In the genomic region with DNA sequence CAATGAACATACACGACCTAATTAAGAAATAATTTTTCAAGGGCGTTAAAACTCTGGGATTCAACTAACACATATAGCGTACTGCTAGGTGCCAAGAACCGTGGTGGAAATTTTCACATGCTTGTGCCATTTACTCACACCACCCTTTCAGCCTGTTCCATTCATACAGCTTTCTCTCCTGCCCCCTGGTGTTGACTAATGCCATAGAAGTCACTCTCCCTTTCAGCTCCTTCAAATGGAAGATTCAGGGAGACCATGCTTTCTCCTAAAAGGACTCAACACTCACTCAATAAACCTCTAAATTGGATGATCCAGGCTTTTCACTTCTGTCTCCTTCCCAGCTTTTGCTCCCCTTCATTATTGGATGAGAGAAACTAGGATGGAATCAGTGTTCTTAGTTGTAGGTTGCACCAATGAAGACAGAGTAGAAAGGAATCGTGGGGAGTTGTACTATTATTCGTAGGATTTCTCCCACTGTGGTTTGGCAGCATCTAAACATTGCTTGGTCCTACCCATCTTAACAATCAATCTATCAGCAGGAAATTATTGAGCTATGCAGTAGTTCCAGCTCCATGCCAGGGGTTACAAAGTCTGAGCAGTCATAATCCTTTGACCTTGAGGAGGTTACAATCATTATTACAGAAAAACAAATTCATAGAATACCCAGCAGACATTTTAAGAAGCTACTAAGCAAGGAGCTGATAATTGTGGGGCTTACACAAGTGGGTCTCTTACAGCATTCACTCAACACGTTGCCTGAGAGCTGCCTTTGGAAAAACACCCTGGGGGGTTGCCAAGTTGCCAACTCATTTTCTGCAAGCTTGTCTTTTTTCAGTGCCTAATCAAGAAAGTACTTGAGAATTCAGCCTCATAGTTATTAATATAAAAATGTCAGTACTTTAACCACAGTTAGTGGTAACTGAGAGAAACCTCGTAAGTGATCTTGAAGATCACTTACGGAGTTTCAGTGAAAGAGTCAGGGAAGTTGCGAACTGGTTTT, we compare ENCODE assay signal across 8 cellular contexts. TPM values are rescaled to one million over a fixed set of nuclear protein-coding genes. Genes with fewer than 3 reads are reported as not detected.
A peak's percentile ranks its signal among the peaks of the same experiment; 100 is the strongest.
DNase-seq lines count a peak whose midpoint lies in the region; ATAC-seq and TF ChIP-seq lines count a peak whose summit lies in the region.

No MANE protein-coding gene starts in this region.

- in situ Hi-C loops in GM13977 (cut with MboI; ENCODE audit: low pct_unique_long_range_greater_than_20kb, low sequenced_read_pairs, unreplicated experiment) = no loop called here

- H3K4me3 ChIP-seq in AG10803 (ENCODE audit: low read length) = no peak overlapping the region

- H3K36me3 Mint-ChIP-seq in T-helper 17 cell (ENCODE audit: low read depth) = peaks cover 2% of the 10 kb centered on the region
- H3K36me3 Mint-ChIP-seq in chondrocyte (ENCODE audit: low read depth) = peaks cover 4% of the 10 kb centered on the region

- H3K4me3 Mint-ChIP-seq in T-helper 17 cell = no peak overlapping the region
- H3K4me3 Mint-ChIP-seq in chondrocyte (ENCODE audit: unreplicated experiment) = no peak overlapping the region

- TF ChIP-seq CTCF in AG10803 (conservative IDR thresholded peaks at IDR 0.05; ENCODE audit: low read length) (peak; percentile 90), GM13977 (IDR thresholded peaks at IDR 0.05; ENCODE audit: extremely low read depth, insufficient read depth, missing control alignments) (peak; percentile 69), chondrocyte (IDR thresholded peaks at IDR 0.05) (peak; percentile 86)

- H3K9me3 Mint-ChIP-seq in chondrocyte (ENCODE audit: low read depth) = no peaks in the 10 kb centered on the region

- peaks cover 66% of the 10 kb centered on the region for H3K27me3 Mint-ChIP-seq in T-helper 17 cell
- H3K27me3 Mint-ChIP-seq in chondrocyte (ENCODE audit: low read depth) = no peaks in the 10 kb centered on the region

- ATAC-seq in T-helper 17 cell = peak; percentile 57
- peak; percentile 45 for ATAC-seq in left lobe of liver
- no peak for ATAC-seq in GM21515 (IDR thresholded peaks at IDR 0.05; ENCODE audit: unreplicated experiment)

- H3K4me1 Mint-ChIP-seq in T-helper 17 cell (peaks cover 3% of the 10 kb centered on the region), chondrocyte (ENCODE audit: low read depth) (peaks cover 64% of the 10 kb centered on the region)

- H3K27ac Mint-ChIP-seq in T-helper 17 cell = no peak overlapping the region
- H3K27ac Mint-ChIP-seq in chondrocyte (ENCODE audit: unreplicated experiment) = peak overlapping the region; percentile 42

- DNase-seq in AG10803 (ENCODE audit: low read depth) (peak; percentile 85), GM13977 (ENCODE audit: low spot score) (peak; percentile 69), NCI-H1417 (lab: John Stamatoyannopoulos, UW) (peak; percentile 34 to 83 (median 56)), T-helper 17 cell (peak in 1 of 3 donors; percentile 15), chondrocyte (ENCODE audit: low spot score) (no peak), left lobe of liver (ENCODE audit: low spot score) (peak; percentile 64)
- DNase-seq in stimulated activated CD8-positive, alpha-beta memory T cell treated with anti-CD3 and anti-CD28 coated beads, Interleukin-4, amount 100 ng/mL, for 48 hours = peak; percentile 56

- H3K9me3 ChIP-seq in T-helper 17 cell (ENCODE audit: control insufficient read depth, low read length, poor library complexity, severe bottlenecking) = no peaks in the 10 kb centered on the region

RNA-seq across cellular contexts. Expression of gene PPP1R3C, which starts 2.8 kb away (rescaled TPM):
- total RNA-seq in T-helper 17 cell (under 1 TPM in 1 of 2 donors, not detected in 1; 0.10 TPM), chondrocyte (24.0 to 39.8 TPM (median 39.0 TPM) in 3 replicates), left lobe of liver (136 TPM)

Comparison
In these comparisons a context has a peak if more than half of its experiments do, and no peak if none do; other contexts are left out.
1. RNA of gene PPP1R3C, which starts 2.8 kb away (total RNA-seq): 136 TPM in left lobe of liver (single experiment) and 24.0 to 39.8 TPM in chondrocyte; 0.10 TPM in T-helper 17 cell; every median in the first group is over 10 times any median in the second.
2. Peak in every context shown above with its lines, with median percentiles within 50 percentile points of each other: CTCF ChIP-seq.